ENCODE assay signal across 10 cellular contexts in the genomic region with DNA sequence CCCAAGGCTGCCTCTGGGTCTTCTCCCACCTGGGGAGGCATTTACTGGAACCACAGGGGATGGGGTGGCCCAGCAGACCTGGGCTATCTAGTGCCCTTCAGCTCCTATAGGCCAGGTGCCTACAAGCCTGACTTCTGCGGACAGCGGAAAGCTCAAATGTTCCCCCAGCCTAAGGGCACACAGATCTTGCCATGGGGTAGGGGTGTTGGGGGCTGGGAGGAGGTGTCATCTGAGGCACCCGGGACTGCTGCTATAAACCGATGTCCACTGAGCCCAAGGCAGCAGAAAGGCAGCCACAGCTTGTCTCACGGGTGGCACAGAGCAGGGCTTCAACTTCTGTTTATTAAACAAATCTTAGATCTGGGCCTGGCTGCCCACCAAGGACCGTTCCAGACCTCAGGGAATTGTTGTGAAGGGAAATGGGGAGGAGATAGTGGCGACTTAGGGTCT. TPM values are rescaled to one million over a fixed set of nuclear protein-coding genes. Genes with fewer than 3 reads are reported as not detected.
DNase-seq lines count a peak whose midpoint lies in the region; ATAC-seq, FAIRE-seq and TF ChIP-seq lines count a peak whose summit lies in the region.
"Had no signal": no experiment of that assay in that cellular context is flagged by ENCODE, and none has a peak within 500 bp of the region (broad histone marks: within the 10 kb centered on the region; RNA-seq: fewer than 3 reads in every experiment).

No MANE protein-coding gene starts in this region.

- intact Hi-C loops in spleen (cut with DNase I; ENCODE audit: low total_unique reads): no loop called here

- peak overlapping the region; percentile 60 for H3K4me3 Mint-ChIP-seq in activated CD8-positive, alpha-beta T cell treated with anti-CD3 and anti-CD28 coated beads, Interleukin-2, amount 10 ng/mL, durations not matched to agents 7 days and 5 days

- no peak overlapping the region for H3K9ac ChIP-seq in iPS-20b (ENCODE audit: low read depth, low read length)

- peaks cover 41% of the 10 kb centered on the region for H3K4me1 Mint-ChIP-seq in activated CD8-positive, alpha-beta T cell treated with anti-CD3 and anti-CD28 coated beads, Interleukin-2, amount 10 ng/mL, durations not matched to agents 7 days and 5 days (ENCODE audit: low read depth)

- H3K27ac ChIP-seq in iPS-20b (ENCODE audit: low read length) (no peak overlapping the region), spleen (peak overlapping the region; percentile 67 to 95 (median 92))

- peaks cover 2% of the 10 kb centered on the region for H3K36me3 Mint-ChIP-seq in activated CD8-positive, alpha-beta T cell treated with anti-CD3 and anti-CD28 coated beads, Interleukin-2, amount 10 ng/mL, durations not matched to agents 7 days and 5 days (ENCODE audit: low read depth)

- POLR2A ChIA-PET in activated CD8-positive, alpha-beta T cell treated with anti-CD3 and anti-CD28 coated beads, Interleukin-2, amount 10 ng/mL, durations not matched to agents 7 days and 5 days (lab: Charles Lee): no interaction called here

- H3K9me3 ChIP-seq in iPS-20b (ENCODE audit: insufficient read depth, low read depth, low read length) (no peaks in the 10 kb centered on the region), spleen (no peaks in the 10 kb centered on the region)

- TF ChIP-seq CTCF in HFF-Myc (IDR thresholded peaks at IDR 0.05; ENCODE audit: low read depth, low read length, missing control alignments): no peak
- TF ChIP-seq CTCF in spleen (IDR thresholded peaks at IDR 0.05 in 8 of 11, conservative IDR thresholded peaks at IDR 0.05 in 3 of 11): no peak

- H3K9me3 Mint-ChIP-seq in activated CD8-positive, alpha-beta T cell treated with anti-CD3 and anti-CD28 coated beads, Interleukin-2, amount 10 ng/mL, durations not matched to agents 7 days and 5 days (ENCODE audit: insufficient read depth): no peaks in the 10 kb centered on the region

- TF ChIP-seq POLR2A in spleen (IDR thresholded peaks at IDR 0.05): no peak
- TF ChIP-seq POLR2A in GM12892 (IDR thresholded peaks at IDR 0.05; ENCODE audit: low read depth, low read length): no peak

- H3K4me1 ChIP-seq in iPS-20b (ENCODE audit: insufficient read depth, low read length): peaks cover 8% of the 10 kb centered on the region; the same call in 1 of the 2 replicates
- H3K4me1 ChIP-seq in spleen: peaks cover 55 to 93% (median 84%) of the 10 kb centered on the region in 6 donors

- H3K36me3 ChIP-seq in iPS-20b (ENCODE audit: insufficient read depth, low read depth, low read length): no peaks in the 10 kb centered on the region
- peaks cover 0 to 6% (median 0%) of the 10 kb centered on the region in 6 donors for H3K36me3 ChIP-seq in spleen

- no peak for FAIRE-seq in GM12892 (lab: Jason Lieb, UNC)

- CTCF ChIA-PET in activated CD8-positive, alpha-beta T cell treated with anti-CD3 and anti-CD28 coated beads, Interleukin-2, amount 10 ng/mL, durations not matched to agents 7 days and 5 days (lab: Charles Lee): interaction anchor here (1.9 kb wide), 1 partner anchor 27 kb away, joined by 16 read pairs; the partner anchor contains the start of gene INPP5K

- DNase-seq in HFF-Myc (ENCODE audit: extremely low read depth, low read depth) (no peak), spleen (no peak), AG08395 (ENCODE audit: low spot score) (no peak), glomerular visceral epithelial cell (ENCODE audit: extremely low spot score) (no peak), GM12892 (ENCODE audit: insufficient read length) (no peak), anterior cingulate cortex (lab: John Stamatoyannopoulos, UW) (no peak)
- no peak for DNase-seq in activated CD8-positive, alpha-beta T cell treated with anti-CD3 and anti-CD28 coated beads, Interleukin-2, amount 10 ng/mL, durations not matched to agents 7 days and 5 days
- DNase-seq: hippocampal formation, Kasumi-1 had no signal

- 86 to 93% (median 87%) methylated on average over 2 to 7 of the region's 7 CpGs for WGBS in spleen, 5 donors

- H3K27me3 ChIP-seq in iPS-20b (ENCODE audit: insufficient read depth, low read length): peaks cover 29% of the 10 kb centered on the region
- peaks cover 0 to 56% (median 0%) of the 10 kb centered on the region in 7 donors for H3K27me3 ChIP-seq in spleen (replicated peaks in 1 of 7)

- no peaks in the 10 kb centered on the region for H3K27me3 Mint-ChIP-seq in activated CD8-positive, alpha-beta T cell treated with anti-CD3 and anti-CD28 coated beads, Interleukin-2, amount 10 ng/mL, durations not matched to agents 7 days and 5 days (ENCODE audit: low read depth)

- no peak overlapping the region for H3K27ac Mint-ChIP-seq in activated CD8-positive, alpha-beta T cell treated with anti-CD3 and anti-CD28 coated beads, Interleukin-2, amount 10 ng/mL, durations not matched to agents 7 days and 5 days

- peak overlapping the region; percentile 34 for H3K4me3 ChIP-seq in HFF-Myc (replicated peaks; ENCODE audit: low read depth, low read length)
- peak overlapping the region; percentile 55; the same call in 1 of the 2 replicates for H3K4me3 ChIP-seq in iPS-20b (ENCODE audit: low read length)
- H3K4me3 ChIP-seq in spleen: peak overlapping the region in 7 of 8 donors; percentile 56 to 91 (median 67)

- ATAC-seq in activated CD8-positive, alpha-beta T cell treated with anti-CD3 and anti-CD28 coated beads, Interleukin-2, amount 10 ng/mL, durations not matched to agents 7 days and 5 days: no peak

RNA-seq across cellular contexts. Expression of gene MYO1C, which starts 3.6 kb away (rescaled TPM):
- total RNA-seq in activated CD8-positive, alpha-beta T cell treated with anti-CD3 and anti-CD28 coated beads, Interleukin-2, amount 10 ng/mL, durations not matched to agents 7 days and 5 days: 10 to 100 TPM; 18.5 to 21.8 TPM
- 100 to 1,000 TPM in 2 of 7 donors, 10 to 100 TPM in 5; 49.2 to 135 (median 81.6) TPM for total RNA-seq in spleen
- 10 to 100 TPM; 14.6 to 21.6 (median 14.6) TPM for polyA plus RNA-seq in spleen
- polyA plus RNA-seq in GM12892 (2012; ENCODE audit: missing spikeins): 38.4 TPM

RNA-seq across cellular contexts. Expression of gene INPP5K, which starts 27.6 kb away (rescaled TPM):
- 10 to 100 TPM; 37.6 to 39.6 TPM for total RNA-seq in activated CD8-positive, alpha-beta T cell treated with anti-CD3 and anti-CD28 coated beads, Interleukin-2, amount 10 ng/mL, durations not matched to agents 7 days and 5 days
- 100 to 1,000 TPM in 1 of 7 donors, 10 to 100 TPM in 6; 43.1 to 107 (median 55.2) TPM for total RNA-seq in spleen
- 10 to 100 TPM; 22.3 to 35.8 (median 23.4) TPM for polyA plus RNA-seq in spleen
- polyA plus RNA-seq in GM12892 (2012; ENCODE audit: missing spikeins): 10.1 TPM

RNA-seq across cellular contexts. Expression of gene CRK, which starts 32.8 kb away (rescaled TPM):
- 10 to 100 TPM; 15.7 to 17.7 TPM for total RNA-seq in activated CD8-positive, alpha-beta T cell treated with anti-CD3 and anti-CD28 coated beads, Interleukin-2, amount 10 ng/mL, durations not matched to agents 7 days and 5 days
- 10 to 100 TPM; 39.3 to 54.6 (median 48.2) TPM for total RNA-seq in spleen
- 10 to 100 TPM; 11.7 to 20.7 (median 12.0) TPM for polyA plus RNA-seq in spleen
- polyA plus RNA-seq in GM12892 (2012; ENCODE audit: missing spikeins): 7.4 TPM
